Comparison of ENCODE assay signal across 8 cellular contexts in the genomic region with DNA sequence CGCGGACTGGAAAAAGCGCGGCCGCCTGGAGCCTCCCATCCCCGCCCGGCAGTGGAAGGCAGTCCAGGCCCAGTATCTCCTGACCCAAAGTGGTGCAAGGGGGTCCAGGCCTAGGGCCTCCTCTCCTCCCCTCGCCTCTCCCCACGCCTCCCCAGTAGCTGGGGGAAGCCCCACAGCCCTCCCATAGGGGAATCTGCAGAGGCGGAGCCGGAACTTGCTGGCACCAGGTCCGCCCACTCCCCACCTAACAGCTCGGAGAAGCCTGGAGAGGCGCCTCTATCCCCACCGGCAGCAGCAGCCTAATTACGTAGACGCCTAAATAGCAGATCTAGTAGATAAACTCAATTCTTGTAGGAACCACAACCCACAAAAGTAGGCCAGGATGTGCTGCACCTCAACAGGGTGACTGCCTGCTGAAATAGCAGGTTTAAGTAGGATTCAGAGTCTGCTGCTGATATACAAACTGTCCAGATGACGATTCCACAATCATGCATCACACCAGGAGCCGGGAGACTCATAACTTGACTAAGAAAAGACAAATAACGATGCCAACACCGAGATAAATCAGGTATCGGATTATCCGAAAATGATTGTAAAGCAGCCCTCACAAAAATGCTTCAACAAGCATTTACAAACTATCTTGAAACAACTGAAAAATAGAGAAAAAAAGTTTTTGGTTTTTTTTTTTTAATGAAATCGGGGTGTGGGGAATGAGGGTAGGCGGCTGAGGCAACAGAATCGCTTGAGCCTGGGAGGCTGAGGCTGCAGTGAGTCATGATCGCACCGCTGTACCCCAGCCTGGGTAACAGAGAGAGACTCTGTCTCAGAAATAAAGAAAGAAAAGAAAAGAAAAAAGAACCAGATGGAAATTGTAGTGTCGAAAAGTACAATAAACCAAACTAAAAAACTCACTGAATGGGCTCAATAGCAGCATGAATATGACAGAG. TPM values are rescaled to one million over a fixed set of nuclear protein-coding genes. Genes with fewer than 3 reads are reported as not detected.
DNase-seq lines count a peak whose midpoint lies in the region; ATAC-seq and TF ChIP-seq lines count a peak whose summit lies in the region.

No MANE protein-coding gene starts in this region.

- H3K27me3 Mint-ChIP-seq in H9 (ENCODE audit: low read depth) (peaks cover 26% of the 10 kb centered on the region), Caco-2 (ENCODE audit: insufficient read depth, unreplicated experiment) (no peaks in the 10 kb centered on the region)
- H3K27me3 Mint-ChIP-seq in activated CD4-positive, alpha-beta memory T cell treated with anti-CD3 and anti-CD28 coated beads for 36 hours: no peaks in the 10 kb centered on the region

- intact Hi-C loops in activated CD4-positive, alpha-beta memory T cell treated with anti-CD3 and anti-CD28 coated beads for 36 hours (cut with micrococcal nuclease): loop anchor here (1.0 to 5.0 kb wide), 7 partner anchors 9 to 178 kb away; a partner anchor contains a TSS
- intact Hi-C loops in right cardiac atrium (cut with DNase I) (no loop called here), Caco-2 (cut with micrococcal nuclease; ENCODE audit: unreplicated experiment) (no loop called here)

- H3K4me3 Mint-ChIP-seq in H9 (peak overlapping the region in 1 of 2 experiments; percentile 41; a peak in 1 of 5 replicates), Caco-2 (ENCODE audit: unreplicated experiment) (no peak overlapping the region)
- peak overlapping the region; percentile 65 for H3K4me3 Mint-ChIP-seq in activated CD4-positive, alpha-beta memory T cell treated with anti-CD3 and anti-CD28 coated beads for 36 hours

- H3K27ac Mint-ChIP-seq in H9: peak overlapping the region in 1 of 3 experiments; percentile 70; a peak in 1 of 7 replicates
- H3K27ac Mint-ChIP-seq in activated CD4-positive, alpha-beta memory T cell treated with anti-CD3 and anti-CD28 coated beads for 36 hours: peak overlapping the region; percentile 94
- no peak overlapping the region for H3K27ac Mint-ChIP-seq in Caco-2 (ENCODE audit: unreplicated experiment)

- H2BK5ac ChIP-seq in H9 (ENCODE audit: insufficient read length, low read length): no peak overlapping the region

- H2AFZ ChIP-seq in H9 (ENCODE audit: low read length): no peak overlapping the region

- no peak overlapping the region for H3K23ac ChIP-seq in H9 (ENCODE audit: insufficient read length, low read depth, low read length)

- no peaks in the 10 kb centered on the region for H3K27me3 ChIP-seq in H9 (ENCODE audit: insufficient read depth, low read length)
- H3K27me3 ChIP-seq in right cardiac atrium (ENCODE audit: control insufficient read depth, insufficient read depth): no peaks in the 10 kb centered on the region
- H3K27me3 ChIP-seq in Caco-2 (replicated peaks; ENCODE audit: control insufficient read depth, insufficient read depth, low read length): no peaks in the 10 kb centered on the region

- H3K9me3 Mint-ChIP-seq in H9 (no peaks in the 10 kb centered on the region; a peak in 1 of 5 replicates), Caco-2 (ENCODE audit: unreplicated experiment) (no peaks in the 10 kb centered on the region)
- H3K9me3 Mint-ChIP-seq in activated CD4-positive, alpha-beta memory T cell treated with anti-CD3 and anti-CD28 coated beads for 36 hours: no peaks in the 10 kb centered on the region

- WGBS in H9 (ENCODE audit: extremely low coverage, insufficient read length, low lambda C conversion rate): 100% methylated on average over 1 of the region's 29 CpGs
- WGBS in right cardiac atrium: 63% methylated on average over 29 of the region's 29 CpGs

- H3K4me1 ChIP-seq in H9 (ENCODE audit: insufficient read depth, low read length) (no peaks in the 10 kb centered on the region), right cardiac atrium (ENCODE audit: control insufficient read depth, insufficient read depth, low read length) (no peaks in the 10 kb centered on the region), Caco-2 (peaks cover 3% of the 10 kb centered on the region; the same call in 1 of the 2 replicates)

- H3K36me3 Mint-ChIP-seq in H9 (ENCODE audit: insufficient read depth in 1 of 3, low read depth in 3 of 3): no peaks in the 10 kb centered on the region
- H3K36me3 Mint-ChIP-seq in activated CD4-positive, alpha-beta memory T cell treated with anti-CD3 and anti-CD28 coated beads for 36 hours: no peaks in the 10 kb centered on the region
- no peaks in the 10 kb centered on the region for H3K36me3 Mint-ChIP-seq in Caco-2 (ENCODE audit: insufficient read depth, unreplicated experiment)

- peak; percentile 76 for DNase-seq in H9
- peak; percentile 93 for DNase-seq in activated CD4-positive, alpha-beta memory T cell treated with anti-CD3 and anti-CD28 coated beads for 36 hours
- DNase-seq in right cardiac atrium: peak in 2 of 3 donors; percentile 55 to 74
- peak; percentile 84 to 86 for DNase-seq in stimulated activated CD8-positive, alpha-beta memory T cell treated with anti-CD3 and anti-CD28 coated beads, Interleukin-15, amount 100 ng/mL, for 48 hours (ENCODE audit: low read depth in 2 of 2)
- DNase-seq in Caco-2: no peak
- no peak for DNase-seq in foreskin melanocyte
- DNase-seq in AG20443 (ENCODE audit: low spot score): no peak

- no peak overlapping the region for H3K18ac ChIP-seq in H9 (ENCODE audit: insufficient read length, low read depth, low read length)

- no peak overlapping the region for H3K4ac ChIP-seq in H9 (ENCODE audit: low read depth, low read length)

- no peak overlapping the region for H3K9ac ChIP-seq in H9 (ENCODE audit: extremely low read depth, insufficient read length, low read length)

- H3K36me3 ChIP-seq in Caco-2 (ENCODE audit: control insufficient read depth, insufficient read depth, low read length): no peaks in the 10 kb centered on the region

- H3K14ac ChIP-seq in H9 (ENCODE audit: insufficient read depth, low read length): no peak overlapping the region

- TF ChIP-seq CTCF in H9 (conservative IDR thresholded peaks at IDR 0.05) (no peak), Caco-2 (IDR thresholded peaks at IDR 0.05; ENCODE audit: insufficient read depth in 1 of 2, low read depth in 1 of 2, low read length in 1 of 2, severe bottlenecking in 1 of 2, unreplicated experiment in 1 of 2) (no peak)

- H3K23me2 ChIP-seq in H9 (ENCODE audit: insufficient read length, low read depth, low read length, poor library complexity, severe bottlenecking): no peaks in the 10 kb centered on the region

- BruUV-seq in Caco-2 (replicated peaks; lab: Mats Ljungman, UMichigan): no TSS peak

- H3K27ac ChIP-seq in H9 (ENCODE audit: insufficient read length, low read depth, low read length): no peak overlapping the region
- no peak overlapping the region for H3K27ac ChIP-seq in right cardiac atrium (ENCODE audit: low read length)

- H2BK12ac ChIP-seq in H9 (ENCODE audit: insufficient read length, low read depth, low read length): no peak overlapping the region

- CTCF ChIA-PET in activated CD4-positive, alpha-beta memory T cell treated with anti-CD3 and anti-CD28 coated beads for 36 hours (lab: Charles Lee): interaction anchor here (1.3 kb wide), 1 partner anchor 192 kb away, joined by 3 read pairs; no protein-coding TSS in a partner anchor
- CTCF ChIA-PET in Caco-2 (lab: Charles Lee): no interaction called here

- H2BK20ac ChIP-seq in H9 (ENCODE audit: low read depth, low read length, poor library complexity, severe bottlenecking): no peak overlapping the region

- H3K4me1 Mint-ChIP-seq in H9: peaks cover 7% of the 10 kb centered on the region in 2 experiments; a peak in 3 of 4 replicates
- H3K4me1 Mint-ChIP-seq in activated CD4-positive, alpha-beta memory T cell treated with anti-CD3 and anti-CD28 coated beads for 36 hours (ENCODE audit: low read depth): peaks cover 36% of the 10 kb centered on the region
- no peaks in the 10 kb centered on the region for H3K4me1 Mint-ChIP-seq in Caco-2 (ENCODE audit: low read depth, unreplicated experiment)

- H3T11ph ChIP-seq in H9 (ENCODE audit: low read length): no peak overlapping the region

- H3K79me1 ChIP-seq in H9 (ENCODE audit: insufficient read depth, low read depth, low read length, poor library complexity, severe bottlenecking): no peaks in the 10 kb centered on the region

- H4K91ac ChIP-seq in H9 (ENCODE audit: insufficient read length, low read depth, low read length): no peak overlapping the region

- no peak overlapping the region for H4K5ac ChIP-seq in H9 (ENCODE audit: insufficient read length, low read depth, low read length)

- no peak overlapping the region for H3K56ac ChIP-seq in H9 (ENCODE audit: insufficient read length, low read depth, low read length)

- H2BK15ac ChIP-seq in H9 (ENCODE audit: low read depth, low read length): no peak overlapping the region

- H2AK5ac ChIP-seq in H9 (ENCODE audit: insufficient read length, low read length): no peak overlapping the region

- peak overlapping the region; percentile 42 for H3K4me2 ChIP-seq in H9 (ENCODE audit: insufficient read depth, insufficient read length, low read length)

- no peaks in the 10 kb centered on the region for H3K79me2 ChIP-seq in H9 (ENCODE audit: insufficient read depth, low read length)

- H4K8ac ChIP-seq in H9 (replicated peaks; ENCODE audit: insufficient read length, low read depth, low read length): no peak overlapping the region

- no peaks in the 10 kb centered on the region for H3K9me3 ChIP-seq in H9 (ENCODE audit: control insufficient read depth, low read depth, low read length)
- no peaks in the 10 kb centered on the region for H3K9me3 ChIP-seq in right cardiac atrium (ENCODE audit: control insufficient read depth, low read length)
- H3K9me3 ChIP-seq in Caco-2: no peaks in the 10 kb centered on the region

- ATAC-seq in right cardiac atrium (peak; percentile 55 to 56), GM18868 (IDR thresholded peaks at IDR 0.05; ENCODE audit: unreplicated experiment) (no peak)

- H2BK120ac ChIP-seq in H9 (ENCODE audit: low read depth, low read length, poor library complexity, severe bottlenecking): no peak overlapping the region

- H3K4me3 ChIP-seq in right cardiac atrium (ENCODE audit: low read length) (no peak overlapping the region), Caco-2 (ENCODE audit: low read depth, low read length) (no peak overlapping the region)

- POLR2A ChIA-PET in activated CD4-positive, alpha-beta memory T cell treated with anti-CD3 and anti-CD28 coated beads for 36 hours (lab: Charles Lee): interaction anchor here (0.6 to 1.9 kb wide), 7 partner anchors 9 to 60 kb away, joined by 4 to 9 read pairs (median 4); a partner anchor contains a TSS
- POLR2A ChIA-PET in Caco-2 (lab: Charles Lee): no interaction called here

- H4K20me1 ChIP-seq in H9 (ENCODE audit: control insufficient read depth, insufficient read depth, insufficient read length): no peaks in the 10 kb centered on the region

RNA-seq across cellular contexts. Expression of a gene that starts 11.4 kb away (rescaled TPM):
- total RNA-seq in H9 (2021) (51.3 and 53.3 TPM in 2 replicates), right cardiac atrium (10 to 100 TPM; 17.7 to 19.4 (median 18.3) TPM), Caco-2 (2022) (46.9 and 48.3 TPM in 2 replicates)
- 10 to 100 TPM; 27.5 to 30.2 TPM for total RNA-seq in activated CD4-positive, alpha-beta memory T cell treated with anti-CD3 and anti-CD28 coated beads for 36 hours
- 16.3 TPM for polyA plus RNA-seq in right cardiac atrium

RNA-seq across cellular contexts. Expression of a gene that starts 14.6 kb away (rescaled TPM):
- total RNA-seq in H9 (2021) (22.7 and 23.0 TPM in 2 replicates), right cardiac atrium (1 to 10 TPM; 3.4 to 5.3 (median 4.1) TPM), Caco-2 (2022) (17.3 TPM in 2 replicates)
- 10 to 100 TPM; 18.4 TPM for total RNA-seq in activated CD4-positive, alpha-beta memory T cell treated with anti-CD3 and anti-CD28 coated beads for 36 hours
- polyA plus RNA-seq in right cardiac atrium: 2.3 TPM

Comparison
In these comparisons a context has a peak if more than half of its experiments do, and no peak if none do; other contexts are left out.
1. DNase-seq: peak in H9 (single experiment), activated CD4-positive, alpha-beta memory T cell treated with anti-CD3 and anti-CD28 coated beads for 36 hours (single experiment), right cardiac atrium (2 of 3) and stimulated activated CD8-positive, alpha-beta memory T cell treated with anti-CD3 and anti-CD28 coated beads, Interleukin-15, amount 100 ng/mL, for 48 hours (2 of 2); none in Caco-2 (0 of 2), foreskin melanocyte (single experiment) and AG20443 (single experiment).